In the genomic region with DNA sequence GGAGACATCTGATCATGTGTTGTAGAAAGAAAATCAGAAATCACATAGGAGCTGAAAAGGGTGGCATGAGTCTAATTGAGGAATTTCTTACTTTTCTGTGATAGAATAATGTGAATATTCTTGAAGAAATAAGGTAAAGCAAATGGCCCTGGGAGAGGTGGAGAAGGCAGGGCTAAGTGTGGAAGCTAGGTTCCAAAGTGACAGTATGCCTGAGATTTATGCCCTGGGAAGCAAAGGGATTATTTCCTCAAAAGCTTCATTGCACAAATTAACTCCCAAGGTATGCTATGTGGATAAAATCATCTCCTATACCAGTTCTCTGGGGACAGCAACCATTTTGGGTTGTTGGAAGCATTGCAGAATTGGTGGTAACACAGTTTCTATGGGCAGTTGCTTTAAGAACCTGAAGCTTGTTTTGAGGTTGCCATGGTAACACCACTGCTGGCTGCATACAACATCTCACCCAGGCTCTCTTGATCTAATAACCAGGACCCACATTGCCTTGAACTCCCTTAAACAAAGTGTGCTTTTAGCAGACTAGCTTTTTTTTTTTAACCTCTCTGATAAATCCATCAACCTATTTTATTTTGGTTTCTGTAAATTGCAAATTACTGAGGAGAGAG, we compare ENCODE assay signal across 12 cellular contexts. TPM values are rescaled to one million over a fixed set of nuclear protein-coding genes. Genes with fewer than 3 reads are reported as not detected.
DNase-seq lines count a peak whose midpoint lies in the region; ATAC-seq and TF ChIP-seq lines count a peak whose summit lies in the region.
"Had no signal": no experiment of that assay in that cellular context is flagged by ENCODE, and none has a peak within 500 bp of the region (broad histone marks: within the 10 kb centered on the region; RNA-seq: fewer than 3 reads in every experiment).

No MANE protein-coding gene starts in this region.

- DNase-seq in CD4-positive, CD25-positive, alpha-beta regulatory T cell, result peak in 2 of 3 donors; percentile 22 to 28
- DNase-seq in KBM-7 (peak; percentile 37), memory B cell (ENCODE audit: low spot score in 2 of 2) (no peak), A172 (ENCODE audit: low spot score) (no peak), ovary (no peak)
- peak; percentile 28 for DNase-seq in central memory CD4-positive, alpha-beta T cell
- no peak for DNase-seq in activated CD4-positive, alpha-beta T cell treated with anti-CD3 and anti-CD28 coated beads, Interleukin-2, amount 10 ng/mL, durations not matched to agents 7 days and 5 days
- DNase-seq: activated T-cell treated with anti-CD3 and anti-CD28 coated beads for 4 hours; stimulated activated CD4-positive, alpha-beta T cell treated with anti-CD3 and anti-CD28 coated beads, Interleukin-12 subunit alpha, Interleukin-12 subunit beta, amount 100 ng/mL, for 4 hours had no signal

- POLR2A ChIA-PET in activated CD4-positive, alpha-beta T cell treated with anti-CD3 and anti-CD28 coated beads, Interleukin-2, amount 10 ng/mL, durations not matched to agents 7 days and 5 days (lab: Charles Lee), result no interaction called here

- H3K4me3 ChIP-seq in CD4-positive, CD25-positive, alpha-beta regulatory T cell (ENCODE audit: low read depth, low read length), result no peak overlapping the region
- no peak overlapping the region for H3K4me3 ChIP-seq in ovary
- H3K4me3 ChIP-seq: BLaER1, cardiac muscle cell had no signal

- no peaks in the 10 kb centered on the region for H3K36me3 Mint-ChIP-seq in CD4-positive, CD25-positive, alpha-beta regulatory T cell
- no peaks in the 10 kb centered on the region for H3K36me3 Mint-ChIP-seq in memory B cell
- H3K36me3 Mint-ChIP-seq in activated CD4-positive, alpha-beta T cell treated with anti-CD3 and anti-CD28 coated beads, Interleukin-2, amount 10 ng/mL, durations not matched to agents 7 days and 5 days (ENCODE audit: low read depth), result no peaks in the 10 kb centered on the region

- peak overlapping the region in 1 of 4 donors; percentile 22 for H3K4me3 Mint-ChIP-seq in CD4-positive, CD25-positive, alpha-beta regulatory T cell
- no peak overlapping the region for H3K4me3 Mint-ChIP-seq in memory B cell
- no peak overlapping the region for H3K4me3 Mint-ChIP-seq in activated CD4-positive, alpha-beta T cell treated with anti-CD3 and anti-CD28 coated beads, Interleukin-2, amount 10 ng/mL, durations not matched to agents 7 days and 5 days

- H3K36me3 ChIP-seq in CD4-positive, CD25-positive, alpha-beta regulatory T cell (ENCODE audit: control insufficient read depth, insufficient read depth, low read length), result no peaks in the 10 kb centered on the region
- no peaks in the 10 kb centered on the region for H3K36me3 ChIP-seq in ovary
- H3K36me3 ChIP-seq: BLaER1, cardiac muscle cell had no signal

- H3K27me3 ChIP-seq in CD4-positive, CD25-positive, alpha-beta regulatory T cell (ENCODE audit: control insufficient read depth, insufficient read depth, low read length), result peaks cover 4% of the 10 kb centered on the region
- no peaks in the 10 kb centered on the region for H3K27me3 ChIP-seq in ovary
- H3K27me3 ChIP-seq: cardiac muscle cell had no signal

- no peak for TF ChIP-seq POLR2A in ovary (IDR thresholded peaks at IDR 0.05)

- H3K9me3 ChIP-seq in CD4-positive, CD25-positive, alpha-beta regulatory T cell (ENCODE audit: control insufficient read depth in 2 of 2, low read length in 2 of 2), result no peaks in the 10 kb centered on the region
- H3K9me3 ChIP-seq in ovary, result no peaks in the 10 kb centered on the region
- H3K9me3 ChIP-seq: BLaER1 had no signal

- no peak overlapping the region for H3K27ac ChIP-seq in CD4-positive, CD25-positive, alpha-beta regulatory T cell (ENCODE audit: insufficient read depth, low read length, poor library complexity, severe bottlenecking)
- no peak overlapping the region for H3K27ac ChIP-seq in ovary
- H3K27ac ChIP-seq: BLaER1, cardiac muscle cell had no signal

- CTCF ChIA-PET in activated CD4-positive, alpha-beta T cell treated with anti-CD3 and anti-CD28 coated beads, Interleukin-2, amount 10 ng/mL, durations not matched to agents 7 days and 5 days (lab: Charles Lee), result no interaction called here

- H3K9me3 Mint-ChIP-seq in CD4-positive, CD25-positive, alpha-beta regulatory T cell, result peaks cover 0 to 2% (median 0%) of the 10 kb centered on the region in 7 donors
- no peaks in the 10 kb centered on the region for H3K9me3 Mint-ChIP-seq in memory B cell
- no peaks in the 10 kb centered on the region for H3K9me3 Mint-ChIP-seq in activated CD4-positive, alpha-beta T cell treated with anti-CD3 and anti-CD28 coated beads, Interleukin-2, amount 10 ng/mL, durations not matched to agents 7 days and 5 days

- intact Hi-C loops in ovary (cut with DNase I), result no loop called here

- H3K4me1 Mint-ChIP-seq in CD4-positive, CD25-positive, alpha-beta regulatory T cell, result peaks cover 0 to 26% (median 1%) of the 10 kb centered on the region in 4 donors
- H3K4me1 Mint-ChIP-seq in memory B cell, result no peaks in the 10 kb centered on the region
- no peaks in the 10 kb centered on the region for H3K4me1 Mint-ChIP-seq in activated CD4-positive, alpha-beta T cell treated with anti-CD3 and anti-CD28 coated beads, Interleukin-2, amount 10 ng/mL, durations not matched to agents 7 days and 5 days

- no peaks in the 10 kb centered on the region for H3K4me1 ChIP-seq in CD4-positive, CD25-positive, alpha-beta regulatory T cell (ENCODE audit: control insufficient read depth, insufficient read depth, low read length, poor library complexity, severe bottlenecking)
- no peaks in the 10 kb centered on the region for H3K4me1 ChIP-seq in ovary (ENCODE audit: insufficient read depth)
- H3K4me1 ChIP-seq: BLaER1 had no signal

- in situ Hi-C loops in KBM-7 (cut with MboI; ENCODE audit: low pct_unique_long_range_greater_than_20kb, low sequenced_read_pairs), result no loop called here

- no peak for TF ChIP-seq EP300 in ovary (IDR thresholded peaks at IDR 0.05)

- no peaks in the 10 kb centered on the region for H3K27me3 Mint-ChIP-seq in CD4-positive, CD25-positive, alpha-beta regulatory T cell
- peaks cover under 1% of the 10 kb centered on the region for H3K27me3 Mint-ChIP-seq in memory B cell
- no peaks in the 10 kb centered on the region for H3K27me3 Mint-ChIP-seq in activated CD4-positive, alpha-beta T cell treated with anti-CD3 and anti-CD28 coated beads, Interleukin-2, amount 10 ng/mL, durations not matched to agents 7 days and 5 days

- H3K27ac Mint-ChIP-seq in CD4-positive, CD25-positive, alpha-beta regulatory T cell, result peak overlapping the region in 1 of 3 donors; percentile 65
- no peak overlapping the region for H3K27ac Mint-ChIP-seq in memory B cell
- H3K27ac Mint-ChIP-seq in activated CD4-positive, alpha-beta T cell treated with anti-CD3 and anti-CD28 coated beads, Interleukin-2, amount 10 ng/mL, durations not matched to agents 7 days and 5 days, result no peak overlapping the region

- no peak for ATAC-seq in CD4-positive, CD25-positive, alpha-beta regulatory T cell (ENCODE audit: low read depth in 2 of 2)
- ATAC-seq in memory B cell (ENCODE audit: low read depth) (peak; percentile 48), HG03175 (IDR thresholded peaks at IDR 0.05; ENCODE audit: unreplicated experiment) (no peak)

- TF ChIP-seq CTCF in ovary (IDR thresholded peaks at IDR 0.05), result no peak

RNA-seq across cellular contexts. Expression of a gene that starts 21.0 kb away (rescaled TPM):
- total RNA-seq in CD4-positive, CD25-positive, alpha-beta regulatory T cell, result not detected
- polyA plus RNA-seq in CD4-positive, CD25-positive, alpha-beta regulatory T cell, result 1 to 10 TPM in 1 of 4 donors, under 1 TPM in 1, not detected in 2; 0.03 to 4.8 TPM
- total RNA-seq in A172 (2014; rRNA removed; shearing (Covaris generic)), result 1.7 and 2.7 TPM in 2 replicates
- total RNA-seq in activated CD4-positive, alpha-beta T cell treated with anti-CD3 and anti-CD28 coated beads, Interleukin-2, amount 10 ng/mL, durations not matched to agents 7 days and 5 days, result under 1 TPM; 0.10 to 0.12 TPM
- 100 to 1,000 TPM in 2 of 7 donors, 10 to 100 TPM in 5; 30.7 to 121 (median 77.4) TPM for total RNA-seq in ovary
- polyA plus RNA-seq in ovary, result 10 to 100 TPM; 74.0 to 74.2 TPM

Comparison
In these comparisons a context has a peak if more than half of its experiments do, and no peak if none do; other contexts are left out.
1. DNase-seq: peak in CD4-positive, CD25-positive, alpha-beta regulatory T cell (2 of 3), KBM-7 (single experiment) and central memory CD4-positive, alpha-beta T cell (single experiment); none in memory B cell (0 of 2), A172 (single experiment), activated CD4-positive, alpha-beta T cell treated with anti-CD3 and anti-CD28 coated beads, Interleukin-2, amount 10 ng/mL, durations not matched to agents 7 days and 5 days (single experiment) and ovary (0 of 5).